In genomic region chr9:6632516-6633328, GRCh38 we compare ENCODE assay signal across 11 cellular contexts. TPM values are rescaled to one million over a fixed set of nuclear protein-coding genes. Genes with fewer than 3 reads are reported as not detected.
DNase-seq lines count a peak whose midpoint lies in the region; ATAC-seq, FAIRE-seq and TF ChIP-seq lines count a peak whose summit lies in the region.
"Had no signal": no experiment of that assay in that cellular context is flagged by ENCODE, and none has a peak within 500 bp of the region (broad histone marks: within the 10 kb centered on the region; RNA-seq: fewer than 3 reads in every experiment).

No MANE protein-coding gene starts in this region.

- peak; percentile 85 for ATAC-seq in GM19351 (IDR thresholded peaks at IDR 0.05; ENCODE audit: unreplicated experiment)
- ATAC-seq in HG03025 (IDR thresholded peaks at IDR 0.05; ENCODE audit: low FRiP score, unreplicated experiment), result peak; percentile 92
- ATAC-seq in GM12878, result peak; percentile 96

- H3K4me3 ChIP-seq in BLaER1 treated with 17β-estradiol and CSF1 and Interleukin-3, amounts not matched to agents 10 nM and 100 nM, result peak overlapping the region in 2 of 10 experiments; percentile 23 to 28; a peak in 1 of 20 replicates
- peak overlapping the region; percentile 38; the same call in 1 of the 2 replicates for H3K4me3 ChIP-seq in GM12878
- no peak overlapping the region for H3K4me3 ChIP-seq in right atrium auricular region
- H3K4me3 ChIP-seq: left ventricle myocardium inferior had no signal

- H3K36me3 ChIP-seq in BLaER1 treated with 17β-estradiol and CSF1 and Interleukin-3, amounts not matched to agents 10 nM and 100 nM, result no peaks in the 10 kb centered on the region
- H3K36me3 ChIP-seq in GM12878 (ENCODE audit: control insufficient read depth in 2 of 2, insufficient read depth in 2 of 2, low read length in 1 of 2) (peaks cover 0 to 2% of the 10 kb centered on the region in 2 experiments; a peak in 2 of 4 replicates), right atrium auricular region (no peaks in the 10 kb centered on the region)
- H3K36me3 ChIP-seq: left ventricle myocardium inferior had no signal

- POLR2A ChIA-PET in GM12878 (lab: Charles Lee), result interaction anchor here (0.7 to 3.2 kb wide), 14 partner anchors 10 to 71 kb away, joined by 3 to 18 read pairs (median 4); partner anchors contain the start of gene GLDC

- DNase-seq in GM12878 (ENCODE audit: low read depth, low spot score) (peak; percentile 87), C1 segment of cervical spinal cord (lab: John Stamatoyannopoulos, UW) (no peak), right atrium auricular region (ENCODE audit: low spot score) (no peak), SHP77 (lab: John Stamatoyannopoulos, UW) (no peak)
- no peak for DNase-seq in activated CD4-positive, CD25-positive, alpha-beta regulatory T cell (lab: John Stamatoyannopoulos, UW)
- DNase-seq: KG1; left ventricle myocardium inferior; stimulated activated CD4-positive, alpha-beta T cell treated with anti-CD3 and anti-CD28 coated beads, Interleukin-4, amount 100 ng/mL, for 24 hours had no signal

- H3K27ac ChIP-seq in BLaER1 treated with 17β-estradiol and CSF1 and Interleukin-3, amounts not matched to agents 10 nM and 100 nM, result peak overlapping the region in 5 of 11 experiments; percentile 24 to 57 (median 41); a peak in 10 of 22 replicates
- H3K27ac ChIP-seq in GM12878 (ENCODE audit: control insufficient read depth, insufficient read depth) (peak overlapping the region; percentile 59), right atrium auricular region (no peak overlapping the region)
- H3K27ac ChIP-seq: left ventricle myocardium inferior had no signal

- TF ChIP-seq POLR2A in GM12878 (IDR thresholded peaks at IDR 0.05; ENCODE audit: low read depth, low read length), result peak; percentile 50

- H3K27me3 ChIP-seq in BLaER1 treated with 17β-estradiol and CSF1 and Interleukin-3, amounts not matched to agents 10 nM and 100 nM, result no peaks in the 10 kb centered on the region
- H3K27me3 ChIP-seq in GM12878 (replicated peaks in 1 of 2; ENCODE audit: control insufficient read depth in 2 of 2, insufficient read depth in 2 of 2, low read length in 1 of 2), result no peaks in the 10 kb centered on the region
- H3K27me3 ChIP-seq in right atrium auricular region, result no peaks in the 10 kb centered on the region

- in situ Hi-C loops in GM12878 (cut with MboI), result no loop called here

- TF ChIP-seq CTCF in GM12878 (IDR thresholded peaks at IDR 0.05 in 2 of 3, conservative IDR thresholded peaks at IDR 0.05 in 1 of 3; ENCODE audit: control insufficient read depth in 2 of 3, extremely low read depth in 1 of 3, insufficient read depth in 1 of 3, low read depth in 3 of 3, low read length in 3 of 3), result no peak
- no peak for TF ChIP-seq CTCF in right atrium auricular region (IDR thresholded peaks at IDR 0.05)

- peaks cover 14% of the 10 kb centered on the region for H3K79me2 ChIP-seq in GM12878 (ENCODE audit: control insufficient read depth, insufficient read depth, low read length)

- CTCF ChIA-PET in GM12878 (lab: Yijun Ruan, JAX), result interaction anchor here (0.6 to 4.0 kb wide), 7 partner anchors 9 to 57 kb away, joined by 3 to 19 read pairs (median 4); no protein-coding TSS in a partner anchor

- H3K9ac ChIP-seq in BLaER1 treated with 17β-estradiol and CSF1 and Interleukin-3, amounts not matched to agents 10 nM and 100 nM, result peak overlapping the region in 10 of 11 experiments; percentile 6 to 60 (median 30); a peak in 12 of 22 replicates
- peak overlapping the region; percentile 18; the same call in 1 of the 2 replicates for H3K9ac ChIP-seq in GM12878 (ENCODE audit: control insufficient read depth, insufficient read depth, low read length)

- H4K20me1 ChIP-seq in BLaER1 treated with 17β-estradiol and CSF1 and Interleukin-3, amounts not matched to agents 10 nM and 100 nM, result no peaks in the 10 kb centered on the region
- no peaks in the 10 kb centered on the region for H4K20me1 ChIP-seq in GM12878 (ENCODE audit: control insufficient read depth, insufficient read depth)

- peak; percentile 90 for FAIRE-seq in GM12878 (lab: Jason Lieb, UNC)

- H3K9me3 ChIP-seq in BLaER1 treated with 17β-estradiol and CSF1 and Interleukin-3, amounts not matched to agents 10 nM and 100 nM (replicated peaks in 1 of 11), result no peaks in the 10 kb centered on the region
- H3K9me3 ChIP-seq in GM12878 (replicated peaks; ENCODE audit: control insufficient read depth, insufficient read depth, low read length) (no peaks in the 10 kb centered on the region), right atrium auricular region (no peaks in the 10 kb centered on the region)
- H3K9me3 ChIP-seq: left ventricle myocardium inferior had no signal

- H3K4me1 ChIP-seq in BLaER1 treated with 17β-estradiol and CSF1 and Interleukin-3, amounts not matched to agents 10 nM and 100 nM, result peaks cover 12 to 51% (median 44%) of the 10 kb centered on the region in 10 experiments; a peak in 19 of 20 replicates
- H3K4me1 ChIP-seq in GM12878 (ENCODE audit: control insufficient read depth, insufficient read depth, low read length), result peaks cover 32% of the 10 kb centered on the region
- no peaks in the 10 kb centered on the region for H3K4me1 ChIP-seq in right atrium auricular region
- H3K4me1 ChIP-seq: left ventricle myocardium inferior had no signal

- no TSS peak for BruUV-seq in GM12878 (replicated peaks; lab: Mats Ljungman, UMichigan)

- RAD21 ChIA-PET in GM12878 (lab: Charles Lee; ENCODE audit: unreplicated experiment), result interaction anchor here (0.7 to 8.2 kb wide), 18 partner anchors 9 to 127 kb away, joined by 3 to 59 read pairs (median 5); partner anchors contain the start of genes GLDC and KDM4C

- H2AFZ ChIP-seq in GM12878 (ENCODE audit: control insufficient read depth, low read depth, low read length), result peak overlapping the region; percentile 57

- peak in 1 of 2 experiments; percentile 66; a peak in 2 of 4 replicates for TF ChIP-seq EP300 in GM12878 (IDR thresholded peaks at IDR 0.05; ENCODE audit: borderline replicate concordance in 1 of 2, control insufficient read depth in 1 of 2, low read depth in 2 of 2, low read length in 2 of 2)

- peak overlapping the region; percentile 57 to 84 (median 71) for H3K4me2 ChIP-seq in BLaER1 treated with 17β-estradiol and CSF1 and Interleukin-3, amounts not matched to agents 10 nM and 100 nM
- H3K4me2 ChIP-seq in GM12878 (ENCODE audit: control insufficient read depth, insufficient read depth), result peak overlapping the region; percentile 62

- intact Hi-C loops in GM12878 (cut with micrococcal nuclease; ENCODE audit: unreplicated experiment), result loop anchor here (1.0 to 2.0 kb wide), 2 partner anchors 34 to 51 kb away; no protein-coding TSS in a partner anchor

- 7% methylated on average over 22 of the region's 22 CpGs for WGBS in GM12878 (ENCODE audit: insufficient coverage, insufficient replicate concordance, low lambda C conversion rate, missing lambda C conversion rate)

- SMC1A ChIA-PET in GM12878 (lab: Charles Lee; ENCODE audit: uncharacterized antibody, unreplicated experiment), result interaction anchor here (0.8 to 3.4 kb wide), 17 partner anchors 9 to 83 kb away, joined by 3 to 37 read pairs (median 4); partner anchors contain the start of gene GLDC

- TF ChIP-seq RAD21 in GM12878 (IDR thresholded peaks at IDR 0.05; ENCODE audit: insufficient read depth, low read depth, low read length), result no peak

TF ChIP-seq in GM12878, 131 proteins besides CTCF, POLR2A, EP300 and RAD21 (continues in another document):
- TF ChIP-seq RUNX3 (IDR thresholded peaks at IDR 0.05; ENCODE audit: low read length) (peak; percentile 78), MXI1 (IDR thresholded peaks at IDR 0.05; ENCODE audit: low read depth, low read length) (peak; percentile 48; the same call in 1 of the 2 replicates), FOXM1 (IDR thresholded peaks at IDR 0.05; ENCODE audit: low read depth, low read length) (0 out of 2 replicates have a peak, but pooled peaks have one; percentile 37), RELA (IDR thresholded peaks at IDR 0.05; ENCODE audit: borderline replicate concordance, partially characterized antibody) (peak; percentile 11), IKZF1 (conservative IDR thresholded peaks at IDR 0.05) (peak; percentile 71), NBN (IDR thresholded peaks at IDR 0.05) (peak; percentile 43), BCL11A (IDR thresholded peaks at IDR 0.05; ENCODE audit: low read depth, low read length) (peak; percentile 60), SUPT20H (IDR thresholded peaks at IDR 0.05; ENCODE audit: borderline replicate concordance, control insufficient read depth, low read depth, low read length) (no peak), STAT3 (IDR thresholded peaks at IDR 0.05; ENCODE audit: low read depth, low read length) (no peak), TARDBP (IDR thresholded peaks at IDR 0.05; ENCODE audit: borderline replicate concordance) (0 out of 2 replicates have a peak, but pooled peaks have one; percentile 42), PAX5 (IDR thresholded peaks at IDR 0.05; ENCODE audit: borderline replicate concordance, low read depth, low read length) (peak; percentile 96), POLR2AphosphoS5 (IDR thresholded peaks at IDR 0.05; ENCODE audit: low read length) (peak; percentile 54; the same call in 1 of the 2 replicates), BRCA1 (IDR thresholded peaks at IDR 0.05; ENCODE audit: low read depth, low read length) (no peak)

RNA-seq across cellular contexts. Expression of gene GLDC, which starts 12.8 kb away (rescaled TPM):
- 105 and 125 TPM in 2 replicates for total RNA-seq in GM12878 (2013; cell fraction: nucleolus; rRNA removed)
- 124 and 125 TPM in 2 replicates for total RNA-seq in GM12878 (2014; rRNA removed)
- 97.0 and 101 TPM in 2 replicates for total RNA-seq in GM12878 (2014; rRNA removed; fragmentation: Illumina TruSeq; extraction: Trizol)
- total RNA-seq in GM12878 (2021), result 117 and 119 TPM in 2 replicates
- 49.3 TPM for polyA plus RNA-seq in GM12878 (2011; ENCODE audit: low read depth)
- 165 and 166 TPM in 2 replicates for polyA plus RNA-seq in GM12878 (2011; rRNA removed)
- polyA plus RNA-seq in GM12878 (2011; cell fraction: cytosol; rRNA removed), result 96.2 and 109 TPM in 2 replicates
- polyA plus RNA-seq in GM12878 (2011; cell fraction: nucleus; rRNA removed), result 487 and 685 TPM in 2 replicates
- polyA plus RNA-seq in GM12878 (2012), result 38.4 and 38.7 TPM in 2 replicates
- polyA plus RNA-seq in GM12878 (2014; fragmentation: Illumina TruSeq; extraction: Trizol), result 150 and 156 TPM in 2 replicates
- polyA plus RNA-seq in GM12878 (2014; fragmentation: Nextera tagmentation; extraction: Ambion mirVana), result 100 to 1,000 TPM in 1 of 2 experiments, 10 to 100 TPM in 1; 88.2 to 112 TPM
- polyA plus RNA-seq in GM12878 (2014; rRNA removed), result 128 and 129 TPM in 2 replicates
- polyA plus RNA-seq in GM12878 (2016; fragmentation: Nextera tagmentation; extraction: Ambion mirVana), result 100 to 1,000 TPM in 1 of 2 experiments, 10 to 100 TPM in 1; 33.1 to 101 TPM
- 232 and 238 TPM in 2 replicates for polyA minus RNA-seq in GM12878 (2011; rRNA and poly(A)+ RNA removed)
- 48.2 and 51.0 TPM in 2 replicates for polyA minus RNA-seq in GM12878 (2011; cell fraction: cytosol; rRNA and poly(A)+ RNA removed)
- 170 and 175 TPM in 2 replicates for polyA minus RNA-seq in GM12878 (2011; cell fraction: nucleus; rRNA and poly(A)+ RNA removed)
- total RNA-seq in right atrium auricular region, result under 1 TPM in 1 of 2 donors, not detected in 1; 0.39 TPM
- total RNA-seq: left ventricle myocardium inferior had no signal

Comparison
In these comparisons a context has a peak if more than half of its experiments do, and no peak if none do; other contexts are left out.
1. RNA of gene GLDC, which starts 12.8 kb away (total RNA-seq): 97.0 to 125 TPM in GM12878; 0.39 TPM in right atrium auricular region; every median in the first group is over 10 times any median in the second.
2. Peak in every context shown above with its lines, with median percentiles within 50 percentile points of each other: ATAC-seq.